8 cellular contexts compared by ENCODE assay signal in genomic region chr1:168112673-168113305, GRCh38. TPM values are rescaled to one million over a fixed set of nuclear protein-coding genes. Genes with fewer than 3 reads are reported as not detected.
DNase-seq lines count a peak whose midpoint lies in the region; ATAC-seq and TF ChIP-seq lines count a peak whose summit lies in the region.
"Had no signal": no experiment of that assay in that cellular context is flagged by ENCODE, and none has a peak within 500 bp of the region (broad histone marks: within the 10 kb centered on the region; RNA-seq: fewer than 3 reads in every experiment).

No MANE protein-coding gene starts in this region.

- no peak overlapping the region for H3K27ac Mint-ChIP-seq in GM23338
- H3K27ac Mint-ChIP-seq in activated T-helper 17 cell treated with anti-CD3 and anti-CD28 coated beads, Interleukin-2, amount 50 U/mL, for 72 hours = no peak overlapping the region

- H4K20me1 ChIP-seq in GM23338 (replicated peaks; ENCODE audit: insufficient read depth) = no peaks in the 10 kb centered on the region; the same call in 1 of the 2 replicates

- H3K36me3 Mint-ChIP-seq in GM23338 (ENCODE audit: low read depth) = peaks cover 4% of the 10 kb centered on the region; the same call in 2 of the 3 replicates
- no peaks in the 10 kb centered on the region for H3K36me3 Mint-ChIP-seq in activated T-helper 17 cell treated with anti-CD3 and anti-CD28 coated beads, Interleukin-2, amount 50 U/mL, for 72 hours (ENCODE audit: low read depth)

- H3K4me1 Mint-ChIP-seq in GM23338 = peaks cover 15% of the 10 kb centered on the region
- peaks cover 3% of the 10 kb centered on the region for H3K4me1 Mint-ChIP-seq in activated T-helper 17 cell treated with anti-CD3 and anti-CD28 coated beads, Interleukin-2, amount 50 U/mL, for 72 hours

- H3K27me3 Mint-ChIP-seq in GM23338 (ENCODE audit: insufficient read depth, low read depth, poor library complexity) = peaks cover 8% of the 10 kb centered on the region
- H3K27me3 Mint-ChIP-seq in activated T-helper 17 cell treated with anti-CD3 and anti-CD28 coated beads, Interleukin-2, amount 50 U/mL, for 72 hours = peaks cover 7% of the 10 kb centered on the region

- no peak for DNase-seq in GM23338 (ENCODE audit: low spot score)
- peak; percentile 85 for DNase-seq in NCI-H2107 (lab: John Stamatoyannopoulos, UW)
- peak; percentile 82 for DNase-seq in kidney glomerular epithelial cell (lab: John Stamatoyannopoulos, UW)
- DNase-seq in T-helper 1 cell = no peak
- DNase-seq in cortex of kidney (lab: John Stamatoyannopoulos, UW) = no peak
- no peak for DNase-seq in NK-92 treated with Interleukin-12 subunit alpha and Interleukin-12 subunit beta, amount 100 ng/mL, for 24 hours (lab: John Stamatoyannopoulos, UW)

- H3K9me3 Mint-ChIP-seq in GM23338 = no peaks in the 10 kb centered on the region; the same call in 2 of the 3 replicates
- H3K9me3 Mint-ChIP-seq in activated T-helper 17 cell treated with anti-CD3 and anti-CD28 coated beads, Interleukin-2, amount 50 U/mL, for 72 hours = no peaks in the 10 kb centered on the region

- H3K4me2 ChIP-seq in GM23338 = no peak overlapping the region
- H3K4me2 ChIP-seq: KMS-11 had no signal

- H3K4me3 Mint-ChIP-seq in GM23338 = no peak overlapping the region
- no peak overlapping the region for H3K4me3 Mint-ChIP-seq in activated T-helper 17 cell treated with anti-CD3 and anti-CD28 coated beads, Interleukin-2, amount 50 U/mL, for 72 hours

- no peaks in the 10 kb centered on the region for H3K79me2 ChIP-seq in GM23338 (replicated peaks; ENCODE audit: insufficient read depth)

- no peaks in the 10 kb centered on the region for H3K27me3 ChIP-seq in GM23338 (ENCODE audit: insufficient read depth)

- no peak for TF ChIP-seq CTCF in GM23338 (conservative IDR thresholded peaks at IDR 0.05; ENCODE audit: low read depth in 2 of 2)

- no peaks in the 10 kb centered on the region for H3K36me3 ChIP-seq in GM23338 (ENCODE audit: insufficient read depth)

- no peaks in the 10 kb centered on the region for H3F3A ChIP-seq in GM23338 (replicated peaks; ENCODE audit: low read depth)

- peak; percentile 38; the same call in 2 of the 3 replicates for ATAC-seq in GM23338
- peak; percentile 97 for ATAC-seq in activated T-helper 17 cell treated with anti-CD3 and anti-CD28 coated beads, Interleukin-2, amount 50 U/mL, for 72 hours (replicated peaks)

- no peak overlapping the region for H2AFZ ChIP-seq in GM23338

- no peak overlapping the region for H3K27ac ChIP-seq in GM23338 (ENCODE audit: low read depth)
- H3K27ac ChIP-seq: KMS-11 had no signal

- 0 out of 2 replicates have a peak, but pooled peaks cover 3% of the 10 kb centered on the region for H3K4me1 ChIP-seq in GM23338 (ENCODE audit: insufficient read depth)

- H3K9me2 ChIP-seq in GM23338 (ENCODE audit: insufficient read depth) = no peaks in the 10 kb centered on the region

- H3K4me3 ChIP-seq in GM23338 = no peak overlapping the region

TF ChIP-seq in GM23338, 12 proteins besides CTCF, POLR2A, EP300 and RAD21 (continues in another document):
- no peak for TF ChIP-seq ZNF331 (CRISPR knock-in tag; IDR thresholded peaks at IDR 0.05; ENCODE audit: low read depth)
- no peak for TF ChIP-seq EZH2 (IDR thresholded peaks at IDR 0.05; ENCODE audit: low read depth, unreplicated experiment)
- no peak for TF ChIP-seq NANOG (IDR thresholded peaks at IDR 0.05; ENCODE audit: borderline replicate concordance)
- TF ChIP-seq, protein P1, sequence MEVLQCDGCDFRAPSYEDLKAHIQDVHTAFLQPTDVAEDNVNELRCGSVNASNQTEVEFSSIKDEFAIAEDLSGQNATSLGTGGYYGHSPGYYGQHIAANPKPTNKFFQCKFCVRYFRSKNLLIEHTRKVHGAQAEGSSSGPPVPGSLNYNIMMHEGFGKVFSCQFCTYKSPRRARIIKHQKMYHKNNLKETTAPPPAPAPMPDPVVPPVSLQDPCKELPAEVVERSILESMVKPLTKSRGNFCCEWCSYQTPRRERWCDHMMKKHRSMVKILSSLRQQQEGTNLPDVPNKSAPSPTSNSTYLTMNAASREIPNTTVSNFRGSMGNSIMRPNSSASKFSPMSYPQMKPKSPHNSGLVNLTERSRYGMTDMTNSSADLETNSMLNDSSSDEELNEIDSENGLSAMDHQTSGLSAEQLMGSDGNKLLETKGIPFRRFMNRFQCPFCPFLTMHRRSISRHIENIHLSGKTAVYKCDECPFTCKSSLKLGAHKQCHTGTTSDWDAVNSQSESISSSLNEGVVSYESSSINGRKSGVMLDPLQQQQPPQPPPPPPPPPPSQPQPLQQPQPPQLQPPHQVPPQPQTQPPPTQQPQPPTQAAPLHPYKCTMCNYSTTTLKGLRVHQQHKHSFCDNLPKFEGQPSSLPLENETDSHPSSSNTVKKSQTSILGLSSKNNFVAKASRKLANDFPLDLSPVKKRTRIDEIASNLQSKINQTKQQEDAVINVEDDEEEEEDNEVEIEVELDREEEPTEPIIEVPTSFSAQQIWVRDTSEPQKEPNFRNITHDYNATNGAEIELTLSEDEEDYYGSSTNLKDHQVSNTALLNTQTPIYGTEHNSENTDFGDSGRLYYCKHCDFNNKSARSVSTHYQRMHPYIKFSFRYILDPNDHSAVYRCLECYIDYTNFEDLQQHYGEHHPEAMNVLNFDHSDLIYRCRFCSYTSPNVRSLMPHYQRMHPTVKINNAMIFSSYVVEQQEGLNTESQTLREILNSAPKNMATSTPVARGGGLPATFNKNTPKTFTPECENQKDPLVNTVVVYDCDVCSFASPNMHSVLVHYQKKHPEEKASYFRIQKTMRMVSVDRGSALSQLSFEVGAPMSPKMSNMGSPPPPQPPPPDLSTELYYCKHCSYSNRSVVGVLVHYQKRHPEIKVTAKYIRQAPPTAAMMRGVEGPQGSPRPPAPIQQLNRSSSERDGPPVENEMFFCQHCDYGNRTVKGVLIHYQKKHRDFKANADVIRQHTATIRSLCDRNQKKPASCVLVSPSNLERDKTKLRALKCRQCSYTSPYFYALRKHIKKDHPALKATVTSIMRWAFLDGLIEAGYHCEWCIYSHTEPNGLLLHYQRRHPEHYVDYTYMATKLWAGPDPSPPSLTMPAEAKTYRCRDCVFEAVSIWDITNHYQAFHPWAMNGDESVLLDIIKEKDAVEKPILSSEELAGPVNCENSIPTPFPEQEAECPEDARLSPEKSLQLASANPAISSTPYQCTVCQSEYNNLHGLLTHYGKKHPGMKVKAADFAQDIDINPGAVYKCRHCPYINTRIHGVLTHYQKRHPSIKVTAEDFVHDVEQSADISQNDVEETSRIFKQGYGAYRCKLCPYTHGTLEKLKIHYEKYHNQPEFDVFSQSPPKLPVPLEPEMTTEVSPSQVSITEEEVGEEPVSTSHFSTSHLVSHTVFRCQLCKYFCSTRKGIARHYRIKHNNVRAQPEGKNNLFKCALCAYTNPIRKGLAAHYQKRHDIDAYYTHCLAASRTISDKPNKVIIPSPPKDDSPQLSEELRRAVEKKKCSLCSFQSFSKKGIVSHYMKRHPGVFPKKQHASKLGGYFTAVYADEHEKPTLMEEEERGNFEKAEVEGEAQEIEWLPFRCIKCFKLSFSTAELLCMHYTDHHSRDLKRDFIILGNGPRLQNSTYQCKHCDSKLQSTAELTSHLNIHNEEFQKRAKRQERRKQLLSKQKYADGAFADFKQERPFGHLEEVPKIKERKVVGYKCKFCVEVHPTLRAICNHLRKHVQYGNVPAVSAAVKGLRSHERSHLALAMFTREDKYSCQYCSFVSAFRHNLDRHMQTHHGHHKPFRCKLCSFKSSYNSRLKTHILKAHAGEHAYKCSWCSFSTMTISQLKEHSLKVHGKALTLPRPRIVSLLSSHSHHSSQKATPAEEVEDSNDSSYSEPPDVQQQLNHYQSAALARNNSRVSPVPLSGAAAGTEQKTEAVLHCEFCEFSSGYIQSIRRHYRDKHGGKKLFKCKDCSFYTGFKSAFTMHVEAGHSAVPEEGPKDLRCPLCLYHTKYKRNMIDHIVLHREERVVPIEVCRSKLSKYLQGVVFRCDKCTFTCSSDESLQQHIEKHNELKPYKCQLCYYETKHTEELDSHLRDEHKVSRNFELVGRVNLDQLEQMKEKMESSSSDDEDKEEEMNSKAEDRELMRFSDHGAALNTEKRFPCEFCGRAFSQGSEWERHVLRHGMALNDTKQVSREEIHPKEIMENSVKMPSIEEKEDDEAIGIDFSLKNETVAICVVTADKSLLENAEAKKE (CRISPR knock-in tag; IDR thresholded peaks at IDR 0.05) = no peak
- TF ChIP-seq ZNF114 (CRISPR knock-in tag; IDR thresholded peaks at IDR 0.05) = no peak
- no peak for TF ChIP-seq EZH2phosphoT487 (IDR thresholded peaks at IDR 0.05; ENCODE audit: unreplicated experiment)
- TF ChIP-seq CREB1 (CRISPR knock-in tag; IDR thresholded peaks at IDR 0.05; ENCODE audit: low read depth) = no peak
- no peak for TF ChIP-seq POLR2AphosphoS5 (IDR thresholded peaks at IDR 0.05; ENCODE audit: low read depth)
- TF ChIP-seq JUNB (IDR thresholded peaks at IDR 0.05; ENCODE audit: unreplicated experiment) = no peak
- TF ChIP-seq, protein P2, sequence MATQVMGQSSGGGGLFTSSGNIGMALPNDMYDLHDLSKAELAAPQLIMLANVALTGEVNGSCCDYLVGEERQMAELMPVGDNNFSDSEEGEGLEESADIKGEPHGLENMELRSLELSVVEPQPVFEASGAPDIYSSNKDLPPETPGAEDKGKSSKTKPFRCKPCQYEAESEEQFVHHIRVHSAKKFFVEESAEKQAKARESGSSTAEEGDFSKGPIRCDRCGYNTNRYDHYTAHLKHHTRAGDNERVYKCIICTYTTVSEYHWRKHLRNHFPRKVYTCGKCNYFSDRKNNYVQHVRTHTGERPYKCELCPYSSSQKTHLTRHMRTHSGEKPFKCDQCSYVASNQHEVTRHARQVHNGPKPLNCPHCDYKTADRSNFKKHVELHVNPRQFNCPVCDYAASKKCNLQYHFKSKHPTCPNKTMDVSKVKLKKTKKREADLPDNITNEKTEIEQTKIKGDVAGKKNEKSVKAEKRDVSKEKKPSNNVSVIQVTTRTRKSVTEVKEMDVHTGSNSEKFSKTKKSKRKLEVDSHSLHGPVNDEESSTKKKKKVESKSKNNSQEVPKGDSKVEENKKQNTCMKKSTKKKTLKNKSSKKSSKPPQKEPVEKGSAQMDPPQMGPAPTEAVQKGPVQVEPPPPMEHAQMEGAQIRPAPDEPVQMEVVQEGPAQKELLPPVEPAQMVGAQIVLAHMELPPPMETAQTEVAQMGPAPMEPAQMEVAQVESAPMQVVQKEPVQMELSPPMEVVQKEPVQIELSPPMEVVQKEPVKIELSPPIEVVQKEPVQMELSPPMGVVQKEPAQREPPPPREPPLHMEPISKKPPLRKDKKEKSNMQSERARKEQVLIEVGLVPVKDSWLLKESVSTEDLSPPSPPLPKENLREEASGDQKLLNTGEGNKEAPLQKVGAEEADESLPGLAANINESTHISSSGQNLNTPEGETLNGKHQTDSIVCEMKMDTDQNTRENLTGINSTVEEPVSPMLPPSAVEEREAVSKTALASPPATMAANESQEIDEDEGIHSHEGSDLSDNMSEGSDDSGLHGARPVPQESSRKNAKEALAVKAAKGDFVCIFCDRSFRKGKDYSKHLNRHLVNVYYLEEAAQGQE (IDR thresholded peaks at IDR 0.05; ENCODE audit: unreplicated experiment) = no peak

RNA-seq across cellular contexts. Expression of gene GPR161, which starts 23.9 kb away (rescaled TPM):
- total RNA-seq in GM23338 (2014; rRNA removed; shearing (Covaris generic)) = 11.6 and 13.6 TPM in 2 replicates
- polyA plus RNA-seq in GM23338 (2016; fragmentation: Nextera tagmentation; extraction: Ambion mirVana) = 6.7 and 7.9 TPM in 2 replicates
- total RNA-seq in activated T-helper 17 cell treated with anti-CD3 and anti-CD28 coated beads, Interleukin-2, amount 50 U/mL, for 72 hours = 1 to 10 TPM in 1 of 2 donors, under 1 TPM in 1; 0.93 to 1.1 TPM

Comparison
In these comparisons a context has a peak if more than half of its experiments do, and no peak if none do; other contexts are left out.
1. DNase-seq: peak in NCI-H2107 (single experiment) and kidney glomerular epithelial cell (single experiment); none in GM23338 (single experiment), T-helper 1 cell (0 of 5), cortex of kidney (single experiment) and NK-92 treated with Interleukin-12 subunit alpha and Interleukin-12 subunit beta, amount 100 ng/mL, for 24 hours (single experiment).